ENCODE assay signal across 8 cellular contexts in genomic region chr2:68253211-68254068, GRCh38. TPM values are rescaled to one million over a fixed set of nuclear protein-coding genes. Genes with fewer than 3 reads are reported as not detected.
DNase-seq lines count a peak whose midpoint lies in the region; ATAC-seq and TF ChIP-seq lines count a peak whose summit lies in the region.

No MANE protein-coding gene starts in this region.

- peak overlapping the region; percentile 88 to 93 for H3K27ac ChIP-seq in right atrium auricular region
- peak overlapping the region; percentile 82 for H3K27ac ChIP-seq in naive thymus-derived CD4-positive, alpha-beta T cell (ENCODE audit: low read depth, low read length)

- peak overlapping the region; percentile 96 for H3K27ac Mint-ChIP-seq in T-helper 2 cell treated with Interferon-gamma antibody and Interleukin-4, amounts not matched to agents 5 μg/mL and 100 μg/mL, for 36 hours
- peak overlapping the region in 1 of 2 donors; percentile 99 for H3K27ac Mint-ChIP-seq in effector memory CD8-positive, alpha-beta T cell
- peak overlapping the region; percentile 92 to 99 (median 96) for H3K27ac Mint-ChIP-seq in naive thymus-derived CD4-positive, alpha-beta T cell

- H3K27me3 Mint-ChIP-seq in T-helper 2 cell treated with Interferon-gamma antibody and Interleukin-4, amounts not matched to agents 5 μg/mL and 100 μg/mL, for 36 hours (ENCODE audit: low read depth): peaks cover 2% of the 10 kb centered on the region
- no peaks in the 10 kb centered on the region for H3K27me3 Mint-ChIP-seq in effector memory CD8-positive, alpha-beta T cell
- H3K27me3 Mint-ChIP-seq in naive thymus-derived CD4-positive, alpha-beta T cell: peaks cover 0 to 2% (median 0%) of the 10 kb centered on the region in 5 donors

- peak overlapping the region; percentile 96 for H3K4me3 Mint-ChIP-seq in T-helper 2 cell treated with Interferon-gamma antibody and Interleukin-4, amounts not matched to agents 5 μg/mL and 100 μg/mL, for 36 hours
- peak overlapping the region in 1 of 2 donors; percentile 98 for H3K4me3 Mint-ChIP-seq in effector memory CD8-positive, alpha-beta T cell
- H3K4me3 Mint-ChIP-seq in naive thymus-derived CD4-positive, alpha-beta T cell: peak overlapping the region in 7 of 10 donors; percentile 91 to 99 (median 98)

- DNase-seq in right atrium auricular region (ENCODE audit: low spot score) (no peak), Right ventricle myocardium inferior (ENCODE audit: missing footprints) (no peak), SIG-M5 (lab: John Stamatoyannopoulos, UW) (no peak)
- DNase-seq in T-helper 2 cell treated with Interferon-gamma antibody and Interleukin-4, amounts not matched to agents 5 μg/mL and 100 μg/mL, for 36 hours (ENCODE audit: low spot score): no peak
- DNase-seq in effector memory CD8-positive, alpha-beta T cell: peak in 2 of 3 experiments; percentile 17 to 34
- peak in 7 of 9 donors; percentile 16 to 64 (median 47) for DNase-seq in naive thymus-derived CD4-positive, alpha-beta T cell
- DNase-seq in activated CD8-positive, alpha-beta memory T cell treated with anti-CD3 and anti-CD28 coated beads, Interleukin-2, amount 50 U/mL, for 4 hours: no peak

- CTCF ChIA-PET in naive thymus-derived CD4-positive, alpha-beta T cell (lab: Charles Lee): interaction anchor here (1.4 to 1.8 kb wide), 3 partner anchors 57 to 101 kb away, joined by 3 to 6 read pairs (median 6); partner anchors contain the start of gene PNO1

- intact Hi-C loops in Right ventricle myocardium inferior (cut with DNase I): loop anchor here (2.0 to 5.0 kb wide), 2 partner anchors 34 to 187 kb away; no protein-coding TSS in a partner anchor
- intact Hi-C loops in naive thymus-derived CD4-positive, alpha-beta T cell (cut with micrococcal nuclease): loop anchor here (2.0 to 10.0 kb wide), 6 partner anchors 29 to 856 kb away; partner anchors contain the start of genes ARHGAP25 (in 1 of the 2) and ETAA1 (in 1 of the 2)

- no peaks in the 10 kb centered on the region for H3K36me3 ChIP-seq in right atrium auricular region
- peaks cover 0 to 3% (median 2%) of the 10 kb centered on the region in 3 experiments for H3K36me3 ChIP-seq in naive thymus-derived CD4-positive, alpha-beta T cell (ENCODE audit: control insufficient read depth in 2 of 3, insufficient read depth in 3 of 3, low read length in 3 of 3)

- peaks cover 17% of the 10 kb centered on the region for H3K36me3 Mint-ChIP-seq in T-helper 2 cell treated with Interferon-gamma antibody and Interleukin-4, amounts not matched to agents 5 μg/mL and 100 μg/mL, for 36 hours (ENCODE audit: low read depth)
- H3K36me3 Mint-ChIP-seq in effector memory CD8-positive, alpha-beta T cell (ENCODE audit: insufficient read depth): peaks cover 35% of the 10 kb centered on the region
- peaks cover 0 to 14% (median 6%) of the 10 kb centered on the region in 5 donors for H3K36me3 Mint-ChIP-seq in naive thymus-derived CD4-positive, alpha-beta T cell

- H3K9me3 Mint-ChIP-seq in T-helper 2 cell treated with Interferon-gamma antibody and Interleukin-4, amounts not matched to agents 5 μg/mL and 100 μg/mL, for 36 hours: no peaks in the 10 kb centered on the region
- H3K9me3 Mint-ChIP-seq in effector memory CD8-positive, alpha-beta T cell: no peaks in the 10 kb centered on the region
- H3K9me3 Mint-ChIP-seq in naive thymus-derived CD4-positive, alpha-beta T cell: peaks cover 0 to 6% (median 0%) of the 10 kb centered on the region in 11 donors

- H3K4me1 ChIP-seq in right atrium auricular region: peaks cover 0 to 34% of the 10 kb centered on the region in 2 donors
- H3K4me1 ChIP-seq in naive thymus-derived CD4-positive, alpha-beta T cell (ENCODE audit: control insufficient read depth in 2 of 2, insufficient read depth in 2 of 2, low read length in 2 of 2): peaks cover 24 to 37% of the 10 kb centered on the region in 2 donors

- POLR2A ChIA-PET in naive thymus-derived CD4-positive, alpha-beta T cell (lab: Charles Lee): interaction anchor here (1.0 to 3.9 kb wide), 9 partner anchors 9 to 190 kb away, joined by 3 to 31 read pairs (median 4); partner anchors contain the start of genes C1D and PNO1

- peaks cover 35% of the 10 kb centered on the region for H3K4me1 Mint-ChIP-seq in T-helper 2 cell treated with Interferon-gamma antibody and Interleukin-4, amounts not matched to agents 5 μg/mL and 100 μg/mL, for 36 hours (ENCODE audit: low read depth)
- H3K4me1 Mint-ChIP-seq in effector memory CD8-positive, alpha-beta T cell (ENCODE audit: low read depth in 2 of 2): peaks cover 17 to 37% of the 10 kb centered on the region in 2 donors
- peaks cover 37 to 49% (median 46%) of the 10 kb centered on the region in 7 donors for H3K4me1 Mint-ChIP-seq in naive thymus-derived CD4-positive, alpha-beta T cell

- ATAC-seq in Right ventricle myocardium inferior (no peak), GM18517 (IDR thresholded peaks at IDR 0.05; ENCODE audit: unreplicated experiment) (no peak)
- no peak for ATAC-seq in effector memory CD8-positive, alpha-beta T cell (replicated peaks)
- no peak for ATAC-seq in naive thymus-derived CD4-positive, alpha-beta T cell

- H3K4me3 ChIP-seq in right atrium auricular region: peak overlapping the region; percentile 70 to 85
- H3K4me3 ChIP-seq in naive thymus-derived CD4-positive, alpha-beta T cell (ENCODE audit: low read length): peak overlapping the region; percentile 97

- no peaks in the 10 kb centered on the region for H3K9me3 ChIP-seq in right atrium auricular region
- H3K9me3 ChIP-seq in naive thymus-derived CD4-positive, alpha-beta T cell (ENCODE audit: control insufficient read depth in 2 of 3, low read length in 3 of 3): no peaks in the 10 kb centered on the region

- TF ChIP-seq CTCF in right atrium auricular region (IDR thresholded peaks at IDR 0.05): no peak

- no peaks in the 10 kb centered on the region for H3K27me3 ChIP-seq in right atrium auricular region
- H3K27me3 ChIP-seq in naive thymus-derived CD4-positive, alpha-beta T cell (ENCODE audit: control insufficient read depth in 2 of 2, insufficient read depth in 2 of 2, low read length in 2 of 2): no peaks in the 10 kb centered on the region

RNA-seq across cellular contexts. Expression of gene PPP3R1, which starts 1.1 kb away (rescaled TPM):
- total RNA-seq in right atrium auricular region (10 to 100 TPM; 16.7 to 18.4 TPM), Right ventricle myocardium inferior (41.6 TPM)
- total RNA-seq in naive thymus-derived CD4-positive, alpha-beta T cell: 10 to 100 TPM; 54.1 to 78.2 (median 70.0) TPM
- 1 to 10 TPM; 2.6 to 7.2 TPM for polyA plus RNA-seq in naive thymus-derived CD4-positive, alpha-beta T cell

Comparison
In these comparisons a context has a peak if more than half of its experiments do, and no peak if none do; other contexts are left out.
1. DNase-seq: peak in effector memory CD8-positive, alpha-beta T cell (2 of 3) and naive thymus-derived CD4-positive, alpha-beta T cell (7 of 9); none in right atrium auricular region (single experiment), Right ventricle myocardium inferior (single experiment), T-helper 2 cell treated with Interferon-gamma antibody and Interleukin-4, amounts not matched to agents 5 μg/mL and 100 μg/mL, for 36 hours (single experiment), SIG-M5 (single experiment) and activated CD8-positive, alpha-beta memory T cell treated with anti-CD3 and anti-CD28 coated beads, Interleukin-2, amount 50 U/mL, for 4 hours (single experiment).